Comparison of ENCODE assay signal across 11 cellular contexts in the genomic region with DNA sequence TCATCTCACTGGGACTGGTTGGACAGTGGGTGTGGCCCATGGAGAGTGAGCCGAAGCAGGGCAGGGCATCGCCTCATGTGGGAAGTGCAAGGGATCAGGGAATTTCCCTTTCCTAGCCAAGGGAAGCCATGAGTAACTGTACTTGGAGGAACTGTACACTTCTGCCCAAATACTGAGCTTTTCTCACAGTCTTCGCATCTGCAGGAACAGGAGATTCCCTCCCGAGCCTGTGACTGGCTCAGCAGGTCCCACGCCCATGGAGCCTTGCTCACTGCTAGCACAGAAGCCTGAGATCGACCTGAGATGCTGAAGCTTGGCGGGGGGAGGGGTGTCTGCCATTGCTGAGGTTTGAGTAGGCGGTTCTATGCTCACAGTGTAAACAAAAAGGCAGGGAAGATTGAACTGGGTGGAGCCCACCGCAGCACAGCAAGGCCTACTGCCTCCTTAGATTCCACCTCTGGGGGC. TPM values are rescaled to one million over a fixed set of nuclear protein-coding genes. Genes with fewer than 3 reads are reported as not detected.
DNase-seq lines count a peak whose midpoint lies in the region; FAIRE-seq and TF ChIP-seq lines count a peak whose summit lies in the region.
"Had no signal": no experiment of that assay in that cellular context is flagged by ENCODE, and none has a peak within 500 bp of the region (broad histone marks: within the 10 kb centered on the region; RNA-seq: fewer than 3 reads in every experiment).

No MANE protein-coding gene starts in this region.

- no peak overlapping the region for H3K27ac ChIP-seq in smooth muscle cell (ENCODE audit: low read depth)
- H3K27ac ChIP-seq: left ventricle myocardium inferior had no signal

- no peak overlapping the region for H3K27ac Mint-ChIP-seq in activated naive CD4-positive, alpha-beta T cell treated with anti-CD3 and anti-CD28 coated beads, Interleukin-2, amount 10 ng/mL, durations not matched to agents 7 days and 5 days
- H3K27ac Mint-ChIP-seq: activated T-cell treated with anti-CD3 and anti-CD28 coated beads, Interleukin-2, amount 50 U/mL, for 72 hours had no signal

- no peaks in the 10 kb centered on the region for H3K9me3 ChIP-seq in smooth muscle cell (replicated peaks; ENCODE audit: low read depth)

- TF ChIP-seq CTCF in bronchial epithelial cell (IDR thresholded peaks at IDR 0.05; ENCODE audit: insufficient read depth, low read length, severe bottlenecking): no peak
- TF ChIP-seq CTCF in smooth muscle cell (IDR thresholded peaks at IDR 0.05; ENCODE audit: borderline replicate concordance, insufficient read depth, poor library complexity, severe bottlenecking): no peak

- peaks cover 7% of the 10 kb centered on the region for H3K9me3 Mint-ChIP-seq in activated naive CD4-positive, alpha-beta T cell treated with anti-CD3 and anti-CD28 coated beads, Interleukin-2, amount 10 ng/mL, durations not matched to agents 7 days and 5 days

- no peaks in the 10 kb centered on the region for H3K36me3 Mint-ChIP-seq in activated naive CD4-positive, alpha-beta T cell treated with anti-CD3 and anti-CD28 coated beads, Interleukin-2, amount 10 ng/mL, durations not matched to agents 7 days and 5 days

- no peaks in the 10 kb centered on the region for H3K36me3 ChIP-seq in bronchial epithelial cell (ENCODE audit: control insufficient read depth, insufficient read depth, low read length)
- no peaks in the 10 kb centered on the region for H3K36me3 ChIP-seq in smooth muscle cell (ENCODE audit: low read depth)
- H3K36me3 ChIP-seq: left ventricle myocardium inferior had no signal

- H2AFZ ChIP-seq in smooth muscle cell (ENCODE audit: low read depth): peak overlapping the region; percentile 3

- no peaks in the 10 kb centered on the region for H3K79me2 ChIP-seq in smooth muscle cell (ENCODE audit: low read depth)

- H3K27me3 ChIP-seq in bronchial epithelial cell (ENCODE audit: control insufficient read depth, insufficient read depth, low read length) (no peaks in the 10 kb centered on the region), smooth muscle cell (ENCODE audit: low read depth) (no peaks in the 10 kb centered on the region)

- H3K4me3 ChIP-seq in bronchial epithelial cell (ENCODE audit: low read depth, low read length) (no peak overlapping the region), smooth muscle cell (no peak overlapping the region)
- H3K4me3 ChIP-seq: left ventricle myocardium inferior had no signal

- DNase-seq in activated naive CD4-positive, alpha-beta T cell treated with anti-CD3 and anti-CD28 coated beads, Interleukin-2, amount 10 ng/mL, durations not matched to agents 7 days and 5 days: peak; percentile 42
- no peak for DNase-seq in activated naive CD4-positive, alpha-beta T cell treated with anti-CD3 and anti-CD28 coated beads, Interleukin-2, amount 50 U/mL, for 16 hours
- DNase-seq in bronchial epithelial cell (ENCODE audit: low read depth): peak; percentile 81
- no peak for DNase-seq in smooth muscle cell (lab: John Stamatoyannopoulos, UW; ENCODE audit: unreplicated experiment)
- no peak for DNase-seq in hypothalamus (lab: John Stamatoyannopoulos, UW)
- no peak for DNase-seq in AG08396 (ENCODE audit: low spot score)
- DNase-seq: left ventricle myocardium inferior; stimulated activated naive CD8-positive, alpha-beta T cell treated with anti-CD3 and anti-CD28 coated beads, Interleukin-15, Interleukin-2, amounts not matched to agents 100 U/mL and 50 U/mL, for 24 hours had no signal

- no peaks in the 10 kb centered on the region for H3K4me1 ChIP-seq in smooth muscle cell (ENCODE audit: low read depth)
- H3K4me1 ChIP-seq: left ventricle myocardium inferior had no signal

- H4K20me1 ChIP-seq in smooth muscle cell (ENCODE audit: low read depth): no peaks in the 10 kb centered on the region

- no peak overlapping the region for H3K9ac ChIP-seq in smooth muscle cell (ENCODE audit: low read depth)

- H3K4me1 Mint-ChIP-seq in activated naive CD4-positive, alpha-beta T cell treated with anti-CD3 and anti-CD28 coated beads, Interleukin-2, amount 10 ng/mL, durations not matched to agents 7 days and 5 days: no peaks in the 10 kb centered on the region

- H3K4me2 ChIP-seq in smooth muscle cell: no peak overlapping the region

- no peak for FAIRE-seq in bronchial epithelial cell (lab: Jason Lieb, UNC)
- FAIRE-seq: GM18507 had no signal

- H3F3A ChIP-seq in smooth muscle cell (ENCODE audit: low read depth): no peaks in the 10 kb centered on the region

- 74% methylated on average over 9 of the region's 9 CpGs for WGBS in smooth muscle cell (ENCODE audit: low lambda C conversion rate)

- H3K4me3 Mint-ChIP-seq in activated naive CD4-positive, alpha-beta T cell treated with anti-CD3 and anti-CD28 coated beads, Interleukin-2, amount 10 ng/mL, durations not matched to agents 7 days and 5 days: no peak overlapping the region

- H3K27me3 Mint-ChIP-seq in activated naive CD4-positive, alpha-beta T cell treated with anti-CD3 and anti-CD28 coated beads, Interleukin-2, amount 10 ng/mL, durations not matched to agents 7 days and 5 days: peaks cover 29% of the 10 kb centered on the region

- CTCF ChIA-PET in activated naive CD4-positive, alpha-beta T cell treated with anti-CD3 and anti-CD28 coated beads, Interleukin-2, amount 10 ng/mL, durations not matched to agents 7 days and 5 days (lab: Charles Lee): no interaction called here

RNA-seq across cellular contexts. Expression of a gene that starts 10.4 kb away (rescaled TPM):
- total RNA-seq in bronchial epithelial cell (under 0.01 TPM in 1 of 2 replicates, not detected in the other), smooth muscle cell (3.9 and 4.8 TPM in 2 replicates)
- 1.9 and 2.1 TPM in 2 replicates for polyA plus RNA-seq in smooth muscle cell
- total RNA-seq: activated T-cell treated with anti-CD3 and anti-CD28 coated beads, Interleukin-2, amount 50 U/mL, for 72 hours had no signal

RNA-seq across cellular contexts. Expression of a gene that starts 39.8 kb away (rescaled TPM):
- 0.64 and 0.79 TPM in 2 replicates for total RNA-seq in bronchial epithelial cell
- total RNA-seq in smooth muscle cell: 5.1 and 12.1 TPM in 2 replicates
- polyA plus RNA-seq in smooth muscle cell: 3.4 and 4.6 TPM in 2 replicates

RNA-seq across cellular contexts. Expression of a gene that starts 44.5 kb away (rescaled TPM):
- total RNA-seq in bronchial epithelial cell: not detected in 2 replicates
- not detected in 2 replicates for total RNA-seq in smooth muscle cell
- 0.11 TPM in 1 of 2 replicates, not detected in the other for polyA plus RNA-seq in smooth muscle cell
- total RNA-seq: activated T-cell treated with anti-CD3 and anti-CD28 coated beads, Interleukin-2, amount 50 U/mL, for 72 hours; left ventricle myocardium inferior had no signal

RNA-seq across cellular contexts. Expression of a gene that starts 52.5 kb away (rescaled TPM):
- under 0.01 TPM in 1 of 2 replicates, not detected in the other for total RNA-seq in bronchial epithelial cell
- total RNA-seq in smooth muscle cell: not detected in 2 replicates
- not detected in 2 replicates for polyA plus RNA-seq in smooth muscle cell
- total RNA-seq: activated T-cell treated with anti-CD3 and anti-CD28 coated beads, Interleukin-2, amount 50 U/mL, for 72 hours; cardiac septum; left ventricle myocardium inferior had no signal

Comparison
In these comparisons a context has a peak if more than half of its experiments do, and no peak if none do; other contexts are left out.
1. DNase-seq: peak in activated naive CD4-positive, alpha-beta T cell treated with anti-CD3 and anti-CD28 coated beads, Interleukin-2, amount 10 ng/mL, durations not matched to agents 7 days and 5 days (single experiment) and bronchial epithelial cell (single experiment); none in activated naive CD4-positive, alpha-beta T cell treated with anti-CD3 and anti-CD28 coated beads, Interleukin-2, amount 50 U/mL, for 16 hours (single experiment), smooth muscle cell (single experiment), hypothalamus (0 of 51) and AG08396 (single experiment).